In the genomic region with DNA sequence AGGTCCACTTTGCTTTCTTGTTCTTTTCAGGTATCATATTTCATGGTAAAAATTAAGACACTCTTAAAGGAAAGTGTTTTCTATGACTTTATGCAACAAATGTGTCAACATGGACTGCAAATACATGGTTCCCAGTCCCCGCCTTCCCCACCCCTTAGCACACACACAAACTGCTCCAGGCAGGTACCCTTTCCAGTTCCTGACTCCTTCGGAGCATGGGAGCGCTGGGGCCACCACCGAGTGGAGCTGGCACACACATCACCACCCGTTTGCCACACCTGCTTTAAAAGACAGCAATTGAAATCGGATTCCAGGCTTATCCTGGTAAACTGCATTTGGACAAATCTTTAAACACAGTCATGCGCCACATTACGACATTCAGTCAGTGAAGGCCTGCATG, we compare ENCODE assay signal across 17 cellular contexts.
"Had no signal": no experiment of that assay in that cellular context is flagged by ENCODE, and none has a peak within 500 bp of the region (broad histone marks: within the 10 kb centered on the region; RNA-seq: fewer than 3 reads in every experiment).

No MANE protein-coding gene starts in this region.

- H3K4me3 Mint-ChIP-seq: endodermal cell; memory B cell; naive B cell; nephron progenitor cell; stimulated activated memory B cell treated with anti-CD40 and anti-IgM and Interleukin-4, amounts not matched to agents 10 μg/mL and 1 μg/mL and 100 μg/mL, for 72 hours; stimulated activated naive CD8-positive, alpha-beta T cell treated with anti-CD3 and anti-CD28 coated beads, Interleukin-15, Interleukin-2, amounts not matched to agents 100 ng/mL and 50 ng/mL, for 24 hours had no signal

- H3K27ac Mint-ChIP-seq: endodermal cell; memory B cell; stimulated activated memory B cell treated with anti-CD40 and anti-IgM and Interleukin-4, amounts not matched to agents 10 μg/mL and 1 μg/mL and 100 μg/mL, for 72 hours; stimulated activated naive CD8-positive, alpha-beta T cell treated with anti-CD3 and anti-CD28 coated beads, Interleukin-15, Interleukin-2, amounts not matched to agents 100 ng/mL and 50 ng/mL, for 24 hours had no signal

- H3K27me3 Mint-ChIP-seq: memory B cell; naive B cell; stimulated activated memory B cell treated with anti-CD40 and anti-IgM and Interleukin-4, amounts not matched to agents 10 μg/mL and 1 μg/mL and 100 μg/mL, for 72 hours; stimulated activated naive CD8-positive, alpha-beta T cell treated with anti-CD3 and anti-CD28 coated beads, Interleukin-15, Interleukin-2, amounts not matched to agents 100 ng/mL and 50 ng/mL, for 24 hours had no signal

- DNase-seq: effector CD4-positive, alpha-beta T cell; endodermal cell; foreskin keratinocyte; left colon; naive B cell; nephron progenitor cell; psoas muscle; retina; right lobe of liver; spleen; stimulated activated CD4-positive, alpha-beta T cell treated with anti-CD3 and anti-CD28 coated beads, Interleukin-15, amount 100 ng/mL, for 24 hours; stimulated activated CD4-positive, alpha-beta T cell treated with anti-CD3 and anti-CD28 coated beads, Interleukin-1b, Interleukin-23, amount 100 ng/mL, for 48 hours; stimulated activated CD4-positive, alpha-beta T cell treated with anti-CD3 and anti-CD28 coated beads, Interleukin-4, amount 100 ng/mL, for 24 hours; tibial artery had no signal

- ATAC-seq: foreskin keratinocyte; left colon; psoas muscle; right lobe of liver; stimulated activated memory B cell treated with anti-CD40 and anti-IgM and Interleukin-4, amounts not matched to agents 10 μg/mL and 1 μg/mL and 100 μg/mL, for 72 hours had no signal

- H3K9me3 Mint-ChIP-seq: endodermal cell; memory B cell; naive B cell; stimulated activated memory B cell treated with anti-CD40 and anti-IgM and Interleukin-4, amounts not matched to agents 10 μg/mL and 1 μg/mL and 100 μg/mL, for 72 hours; stimulated activated naive CD8-positive, alpha-beta T cell treated with anti-CD3 and anti-CD28 coated beads, Interleukin-15, Interleukin-2, amounts not matched to agents 100 ng/mL and 50 ng/mL, for 24 hours had no signal
